Comparison of ENCODE assay signal across 8 cellular contexts in the genomic region with DNA sequence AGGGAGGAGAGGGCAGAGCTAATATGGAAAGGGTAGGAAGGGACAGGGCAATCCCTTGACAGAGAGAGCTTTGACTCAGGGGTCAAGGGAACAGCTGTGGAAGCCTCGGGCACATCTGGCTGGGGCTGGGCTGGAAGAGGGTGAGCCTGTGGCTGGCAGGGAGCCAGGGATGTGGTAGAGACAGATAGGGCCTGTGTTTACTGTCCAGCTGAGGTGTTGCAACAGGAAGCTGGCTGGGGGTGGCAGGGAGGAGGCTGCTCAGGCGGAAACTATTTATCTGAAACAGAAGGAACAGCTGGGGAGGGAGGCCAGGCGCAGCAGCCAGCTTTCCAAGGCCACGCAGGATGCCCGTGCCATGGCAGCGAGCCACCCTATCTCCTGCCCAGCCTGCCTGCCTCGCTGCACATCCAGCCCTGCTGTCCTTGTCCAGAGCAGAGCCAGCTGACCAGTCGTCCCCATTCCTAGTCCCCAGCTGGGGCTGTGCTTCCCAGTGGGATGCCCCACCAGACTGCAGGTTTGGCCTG.
A peak's percentile ranks its signal among the peaks of the same experiment; 100 is the strongest.
DNase-seq lines count a peak whose midpoint lies in the region; ATAC-seq and TF ChIP-seq lines count a peak whose summit lies in the region.

No MANE protein-coding gene starts in this region.

- peaks cover 13% of the 10 kb centered on the region for H3K4me1 ChIP-seq in body of pancreas
- peaks cover 0 to 8% (median 4%) of the 10 kb centered on the region in 4 donors for H3K4me1 ChIP-seq in transverse colon

- peak; percentile 81 for ATAC-seq in body of pancreas

- H3K36me3 ChIP-seq in body of pancreas (replicated peaks in 1 of 2; ENCODE audit: insufficient read depth in 1 of 2, low read depth in 2 of 2) (no peaks in the 10 kb centered on the region), transverse colon (no peaks in the 10 kb centered on the region)

- 5 to 10% methylated on average over 6 to 7 of the region's 8 CpGs for WGBS in body of pancreas, 2 donors
- WGBS in transverse colon (ENCODE audit: low coverage in 1 of 2), 2 donors, result 24% methylated on average over 5 of the region's 8 CpGs; no CpG with 5 or more reads in 1 of the 2 donors

- H3K9me3 ChIP-seq in body of pancreas, result no peaks in the 10 kb centered on the region
- no peaks in the 10 kb centered on the region for H3K9me3 ChIP-seq in transverse colon

- H3K4me3 ChIP-seq in body of pancreas (no peak overlapping the region), transverse colon (no peak overlapping the region)

- H3K27ac ChIP-seq in body of pancreas (no peak overlapping the region), transverse colon (no peak overlapping the region)

- no peak for TF ChIP-seq EP300 in transverse colon (IDR thresholded peaks at IDR 0.05; ENCODE audit: low read depth)

- TF ChIP-seq POLR2A in body of pancreas (IDR thresholded peaks at IDR 0.05), result no peak
- TF ChIP-seq POLR2A in transverse colon (IDR thresholded peaks at IDR 0.05), result no peak

- intact Hi-C loops in body of pancreas (cut with DNase I) (no loop called here), transverse colon (cut with DNase I; ENCODE audit: low total_unique reads) (no loop called here)

- DNase-seq in C1 segment of cervical spinal cord (lab: John Stamatoyannopoulos, UW) (peak in 9 of 14 donors; percentile 17 to 73 (median 45)), NAMALWA (ENCODE audit: low spot score) (peak; percentile 19), body of pancreas (peak; percentile 56 to 87 (median 76)), kidney tubule cell (ENCODE audit: low spot score) (peak; percentile 87), transverse colon (peak; percentile 51), NCI-H187 (lab: John Stamatoyannopoulos, UW) (no peak), GM13977 (ENCODE audit: low spot score) (no peak)
- no peak for DNase-seq in effector CD8-positive, alpha-beta T cell (lab: John Stamatoyannopoulos, UW)

- TF ChIP-seq CTCF in body of pancreas (IDR thresholded peaks at IDR 0.05) (no peak), transverse colon (IDR thresholded peaks at IDR 0.05) (no peak), GM13977 (IDR thresholded peaks at IDR 0.05; ENCODE audit: extremely low read depth, insufficient read depth, missing control alignments) (no peak)

- in situ Hi-C loops in transverse colon (cut with MboI; ENCODE audit: low pct_ligation_motif_present in 1 of 4, low pct_unique_long_range_greater_than_20kb in 1 of 4, low sequenced_read_pairs in 3 of 4), result no loop called here
- in situ Hi-C loops in GM13977 (cut with MboI; ENCODE audit: low pct_unique_long_range_greater_than_20kb, low sequenced_read_pairs, unreplicated experiment), result no loop called here

- H3K27me3 ChIP-seq in body of pancreas (no peaks in the 10 kb centered on the region), transverse colon (no peaks in the 10 kb centered on the region)

Comparison
In these comparisons a context has a peak if more than half of its experiments do, and no peak if none do; other contexts are left out.
1. DNase-seq: peak in C1 segment of cervical spinal cord (9 of 14), NAMALWA (single experiment), body of pancreas (4 of 4), kidney tubule cell (single experiment) and transverse colon (single experiment); none in effector CD8-positive, alpha-beta T cell (single experiment), NCI-H187 (0 of 2) and GM13977 (single experiment).